22 cellular contexts compared by ENCODE assay signal in genomic region chr10:89744021-89744420, GRCh38. TPM values are rescaled to one million over a fixed set of nuclear protein-coding genes. Genes with fewer than 3 reads are reported as not detected.
DNase-seq lines count a peak whose midpoint lies in the region; FAIRE-seq and TF ChIP-seq lines count a peak whose summit lies in the region.
"Had no signal": no experiment of that assay in that cellular context is flagged by ENCODE, and none has a peak within 500 bp of the region (broad histone marks: within the 10 kb centered on the region; RNA-seq: fewer than 3 reads in every experiment).

No MANE protein-coding gene starts in this region.

- peaks cover 6% of the 10 kb centered on the region for H3K36me3 ChIP-seq in ACC112 (ENCODE audit: insufficient read depth, low read length)
- H3K36me3 ChIP-seq: gastrocnemius medialis had no signal

- peaks cover 11% of the 10 kb centered on the region for H3K36me3 Mint-ChIP-seq in HFFc6 (ENCODE audit: low read depth)

- H3K4me3 Mint-ChIP-seq in HFFc6, result no peak overlapping the region
- H3K4me3 Mint-ChIP-seq: CD4-positive, alpha-beta T cell; neural crest cell had no signal

- H3K4me3 ChIP-seq in ACC112 (ENCODE audit: low read depth, low read length) (no peak overlapping the region), astrocyte of the cerebellum (ENCODE audit: low read depth, low read length) (no peak overlapping the region)
- H3K4me3 ChIP-seq: gastrocnemius medialis, left lung had no signal

- FAIRE-seq in GM12892 (lab: Jason Lieb, UNC), result no peak
- FAIRE-seq: urothelium cell line had no signal

- TF ChIP-seq POLR2A in GM12892 (IDR thresholded peaks at IDR 0.05; ENCODE audit: low read depth, low read length), result no peak

- DNase-seq in HFFc6 (peak; percentile 13), astrocyte of the cerebellum (ENCODE audit: low read depth) (peak; percentile 6), foreskin melanocyte (peak; percentile 7), COLO829 (ENCODE audit: low spot score) (no peak), DMS153 (lab: John Stamatoyannopoulos, UW) (no peak), GM12892 (ENCODE audit: insufficient read length) (no peak), NCI-H1105 (lab: John Stamatoyannopoulos, UW) (no peak)
- DNase-seq: 8988T; activated CD4-positive, alpha-beta T cell treated with anti-CD3 and anti-CD28 coated beads, Interleukin-2, amount 50 U/mL, for 1 hour; activated CD8-positive, alpha-beta memory T cell treated with anti-CD3 and anti-CD28 coated beads, Interleukin-2, amount 50 U/mL, for 4 hours; activated effector memory CD4-positive, alpha-beta T cell treated with anti-CD3 and anti-CD28 coated beads, Interleukin-2, amount 50 U/mL, for 16 hours; amniotic stem cell; CD4-positive, alpha-beta T cell; gastrocnemius medialis; left lung; NCI-H1092 treated with DMSO at 0.1 percent for 48 hours; NCI-H526 treated with DMSO at 0.1 percent for 48 hours; retina; SHP77 treated with DMSO at 0.1 percent for 48 hours had no signal

- no peaks in the 10 kb centered on the region for H3K9me3 Mint-ChIP-seq in HFFc6
- H3K9me3 Mint-ChIP-seq: neural crest cell had no signal

- peak overlapping the region; percentile 52 for H3K27ac ChIP-seq in ACC112 (ENCODE audit: low read depth, low read length)
- H3K27ac ChIP-seq: gastrocnemius medialis, left lung had no signal

- peak overlapping the region; percentile 48; the same call in 1 of the 2 replicates for H3K27ac Mint-ChIP-seq in HFFc6
- H3K27ac Mint-ChIP-seq: CD4-positive, alpha-beta T cell had no signal

- H3K4me1 ChIP-seq in ACC112 (ENCODE audit: control insufficient read depth, insufficient read depth, low read length, unreplicated experiment), result peaks cover 11% of the 10 kb centered on the region
- H3K4me1 ChIP-seq: gastrocnemius medialis, left lung had no signal

- H3K27me3 Mint-ChIP-seq in HFFc6 (ENCODE audit: insufficient read depth), result no peaks in the 10 kb centered on the region
- H3K27me3 Mint-ChIP-seq: CD4-positive, alpha-beta T cell had no signal

- TF ChIP-seq CTCF in HFFc6 (IDR thresholded peaks at IDR 0.05), result no peak
- no peak for TF ChIP-seq CTCF in astrocyte of the cerebellum (IDR thresholded peaks at IDR 0.05; ENCODE audit: low read depth, low read length, missing control alignments)

- no peak overlapping the region for H2AFZ ChIP-seq in ACC112 (ENCODE audit: low read length, unreplicated experiment)

- H3K27me3 ChIP-seq in ACC112 (ENCODE audit: insufficient read depth, low read length), result no peaks in the 10 kb centered on the region
- H3K27me3 ChIP-seq: gastrocnemius medialis, left lung had no signal

- no peaks in the 10 kb centered on the region for H3K79me2 ChIP-seq in ACC112 (ENCODE audit: control insufficient read depth, insufficient read depth, low read length, unreplicated experiment)

- in situ Hi-C loops in astrocyte of the cerebellum (cut with HindIII; ENCODE audit: low sequenced_read_pairs), result no loop called here

- H3K4me1 Mint-ChIP-seq in HFFc6 (ENCODE audit: low read depth), result peaks cover 17% of the 10 kb centered on the region
- H3K4me1 Mint-ChIP-seq: neural crest cell had no signal

RNA-seq across cellular contexts. Expression of gene KIF20B, which starts 42.6 kb away (rescaled TPM):
- total RNA-seq in HFFc6 (2021; fragmentation: NEBNext Ultra II Directional; extraction: Animal tissue kit (Norgen Biotek cat#: 25700)), result 10 to 100 TPM; 15.1 to 41.5 (median 36.8) TPM
- polyA plus RNA-seq in GM12892 (2012; ENCODE audit: missing spikeins), result 12.9 TPM

Comparison
In these comparisons a context has a peak if more than half of its experiments do, and no peak if none do; other contexts are left out.
1. DNase-seq: peak in HFFc6 (single experiment), astrocyte of the cerebellum (single experiment) and foreskin melanocyte (single experiment); none in COLO829 (single experiment), DMS153 (single experiment), GM12892 (single experiment) and NCI-H1105 (single experiment).